ENCODE assay signal across 8 cellular contexts in the genomic region with DNA sequence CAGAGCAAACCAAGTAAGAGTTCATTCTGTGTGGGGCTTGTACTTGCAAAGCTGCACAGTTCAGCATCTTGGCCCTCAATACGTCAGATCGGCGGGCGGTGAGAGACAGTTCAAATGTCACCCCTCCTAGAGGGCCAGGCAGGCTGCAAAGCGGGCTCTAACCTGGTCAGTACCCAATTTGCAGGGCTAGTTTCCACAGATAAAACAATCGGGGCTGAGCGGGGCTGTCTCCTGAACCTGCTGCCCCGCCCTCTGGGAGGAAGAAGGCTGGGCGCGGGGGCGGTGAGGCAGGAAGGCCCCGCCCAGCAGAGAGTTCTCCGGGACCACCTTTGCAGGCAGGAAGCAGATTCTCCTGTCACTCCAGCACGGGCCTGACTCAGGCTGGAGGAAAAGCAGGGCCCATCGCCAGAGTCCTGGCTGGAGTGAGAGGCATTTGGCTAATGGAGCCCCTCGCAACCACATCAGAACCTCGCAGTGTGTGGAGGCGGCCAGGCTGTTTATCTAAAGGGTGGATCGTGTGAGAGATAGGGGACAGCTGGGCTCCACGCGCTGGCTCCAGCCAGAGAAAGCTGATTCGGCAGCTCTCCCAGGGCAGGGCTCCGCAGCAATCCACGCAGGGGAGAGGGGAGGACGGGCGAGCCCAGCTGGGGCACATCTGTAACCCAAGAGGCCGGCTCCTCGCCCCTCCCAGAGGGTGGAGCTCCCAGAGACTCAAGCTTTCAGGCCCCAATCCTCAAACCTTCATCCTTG.
DNase-seq lines count a peak whose midpoint lies in the region; TF ChIP-seq lines count a peak whose summit lies in the region.

No MANE protein-coding gene starts in this region.

- TF ChIP-seq CTCF in GM12875 (IDR thresholded peaks at IDR 0.05; ENCODE audit: borderline replicate concordance, insufficient read depth, low read depth, low read length) = no peak
- no peak for TF ChIP-seq CTCF in HFF-Myc (IDR thresholded peaks at IDR 0.05; ENCODE audit: low read depth, low read length, missing control alignments)

- H3K27me3 ChIP-seq in mesenchymal stem cell (ENCODE audit: control insufficient read depth in 1 of 2, insufficient read depth in 1 of 2, low read length in 2 of 2) = no peaks in the 10 kb centered on the region

- 1% methylated on average over 28 of the region's 28 CpGs for WGBS in mesenchymal stem cell

- peak overlapping the region; percentile 68 for H2AFZ ChIP-seq in mesenchymal stem cell (ENCODE audit: low read depth, low read length)

- DNase-seq in HFF-Myc (ENCODE audit: extremely low read depth, low read depth) (peak; percentile 94), NCI-H1694 (lab: John Stamatoyannopoulos, UW) (peak; percentile 24), mesenchymal stem cell (peak; percentile 94), mesenteric fat pad (ENCODE audit: low spot score) (no peak)
- peak; percentile 14 to 29 for DNase-seq in activated CD4-positive, alpha-beta T cell treated with anti-CD3 and anti-CD28 coated beads, Interleukin-2, amount 50 U/mL, for 4 hours
- DNase-seq in effector CD4-positive, alpha-beta T cell = peak; percentile 37
- DNase-seq in stimulated activated CD8-positive, alpha-beta memory T cell treated with anti-CD3 and anti-CD28 coated beads, Interleukin-2, amount 100 ng/mL, for 48 hours (ENCODE audit: low read depth in 2 of 2) = peak; percentile 39 to 51

- no peak overlapping the region for H3K23ac ChIP-seq in mesenchymal stem cell (ENCODE audit: low read length in 2 of 2)

- peak overlapping the region; percentile 15 for H4K91ac ChIP-seq in mesenchymal stem cell (ENCODE audit: low read length)

- H3K79me1 ChIP-seq in mesenchymal stem cell (replicated peaks; ENCODE audit: low read length, poor library complexity, severe bottlenecking) = no peaks in the 10 kb centered on the region

- peak overlapping the region; percentile 67 for H3K27ac ChIP-seq in mesenchymal stem cell (ENCODE audit: low read length, poor library complexity, severe bottlenecking)

- H3K18ac ChIP-seq in mesenchymal stem cell (ENCODE audit: low read depth in 1 of 2, low read length in 2 of 2) = peak overlapping the region; percentile 16 to 64

- peak overlapping the region in 1 of 2 experiments; percentile 64 for H3K4ac ChIP-seq in mesenchymal stem cell (ENCODE audit: low read depth in 1 of 2, low read length in 2 of 2)

- H2BK5ac ChIP-seq in mesenchymal stem cell (ENCODE audit: low read depth, low read length, poor library complexity, severe bottlenecking) = no peak overlapping the region

- peak overlapping the region; percentile 80 for H3K9ac ChIP-seq in mesenchymal stem cell (ENCODE audit: low read length)

- H3K36me3 ChIP-seq in mesenchymal stem cell (ENCODE audit: control insufficient read depth in 1 of 2, insufficient read depth in 2 of 2, low read depth in 1 of 2, low read length in 2 of 2) = no peaks in the 10 kb centered on the region

- H3K4me3 ChIP-seq in GM12875 (ENCODE audit: low read depth, low read length) (peak overlapping the region; percentile 50), HFF-Myc (replicated peaks; ENCODE audit: low read depth, low read length) (peak overlapping the region; percentile 37), mesenchymal stem cell (ENCODE audit: insufficient read depth in 1 of 2, low read depth in 1 of 2, low read length in 2 of 2) (peak overlapping the region; percentile 41 to 74)

- H4K8ac ChIP-seq in mesenchymal stem cell (ENCODE audit: low read length) = peak overlapping the region; percentile 73

- H2BK12ac ChIP-seq in mesenchymal stem cell (ENCODE audit: low read length in 2 of 2) = peak overlapping the region in 1 of 2 experiments; percentile 6

- peak overlapping the region; percentile 93 for H3K4me2 ChIP-seq in mesenchymal stem cell (ENCODE audit: low read length, poor library complexity, severe bottlenecking)

- H3K9me3 ChIP-seq in mesenchymal stem cell (ENCODE audit: control insufficient read depth, low read length) = no peaks in the 10 kb centered on the region

- H2AK5ac ChIP-seq in mesenchymal stem cell (ENCODE audit: low read length, severe bottlenecking) = no peak overlapping the region

- H3K14ac ChIP-seq in mesenchymal stem cell (ENCODE audit: low read length in 2 of 2) = no peak overlapping the region

- H2BK120ac ChIP-seq in mesenchymal stem cell (ENCODE audit: low read depth, low read length) = peak overlapping the region; percentile 52

- H2BK15ac ChIP-seq in mesenchymal stem cell (ENCODE audit: low read depth, poor library complexity, severe bottlenecking) = peak overlapping the region; percentile 2

- H3K4me1 ChIP-seq in mesenchymal stem cell (ENCODE audit: control insufficient read depth, insufficient read depth, low read depth, low read length) = peaks cover 21% of the 10 kb centered on the region
